In genomic region chrX:47560831-47561652, GRCh38 we compare ENCODE assay signal across 8 cellular contexts. TPM values are rescaled to one million over a fixed set of nuclear protein-coding genes. Genes with fewer than 3 reads are reported as not detected.
DNase-seq lines count a peak whose midpoint lies in the region; ATAC-seq and TF ChIP-seq lines count a peak whose summit lies in the region.

Gene ARAF, plus strand, starts transcription at chrX:47561205. Its CDS starts 1,763 bp downstream, at chrX:47562968.

- H3K4me3 ChIP-seq in SU-DHL-6 (ENCODE audit: insufficient read depth, low read length, poor library complexity, severe bottlenecking) (peak within 1 kb of the TSS; percentile 94), thymus (ENCODE audit: low read length) (peak within 1 kb of the TSS; percentile 76)

- TF ChIP-seq POLR2A in GM10847 (IDR thresholded peaks at IDR 0.05; ENCODE audit: extremely low read depth, insufficient read length): peak; percentile 59

- H3K27me3 ChIP-seq in SU-DHL-6 (ENCODE audit: low read length) (no peaks in the 10 kb centered on the region), thymus (ENCODE audit: control insufficient read depth, insufficient read depth) (no peaks in the 10 kb centered on the region)

- TF ChIP-seq CTCF in SU-DHL-6 (IDR thresholded peaks at IDR 0.05; ENCODE audit: insufficient read depth, low read length, poor library complexity, severe bottlenecking) (no peak), glutamatergic neuron (IDR thresholded peaks at IDR 0.05; ENCODE audit: partially characterized antibody, unreplicated experiment) (no peak), osteocyte (IDR thresholded peaks at IDR 0.05) (no peak)

- H3K4me3 Mint-ChIP-seq in activated naive CD8-positive, alpha-beta T cell treated with anti-CD3 and anti-CD28 coated beads, Interleukin-2, amount 10 ng/mL, durations not matched to agents 7 days and 5 days: peak within 1 kb of the TSS; percentile 96
- H3K4me3 Mint-ChIP-seq in glutamatergic neuron (ENCODE audit: unreplicated experiment) (peak within 1 kb of the TSS; percentile 96), osteocyte (ENCODE audit: unreplicated experiment) (peak within 1 kb of the TSS; percentile 85)

- DNase-seq in NCI-H128 (lab: John Stamatoyannopoulos, UW; ENCODE audit: unreplicated experiment): peak; percentile 98
- peak; percentile 87 for DNase-seq in activated naive CD8-positive, alpha-beta T cell treated with anti-CD3 and anti-CD28 coated beads, Interleukin-2, amount 10 ng/mL, durations not matched to agents 7 days and 5 days
- DNase-seq in glutamatergic neuron: peak; percentile 91
- peak; percentile 98 for DNase-seq in osteocyte (ENCODE audit: extremely low spot score, unreplicated experiment)

- H3K27ac ChIP-seq in SU-DHL-6 (ENCODE audit: low read depth, low read length) (peak within 1 kb of the TSS; percentile 87), thymus (ENCODE audit: low read depth) (peak within 1 kb of the TSS; percentile 98)

- peaks cover 4% of the 10 kb centered on the region; the same call in 1 of the 2 replicates for H3F3A ChIP-seq in SU-DHL-6 (ENCODE audit: insufficient read depth)

- H3K9me2 ChIP-seq in SU-DHL-6 (replicated peaks; ENCODE audit: insufficient read depth, low read length): no peaks in the 10 kb centered on the region

- peak within 1 kb of the TSS; percentile 99 for H3K27ac Mint-ChIP-seq in activated naive CD8-positive, alpha-beta T cell treated with anti-CD3 and anti-CD28 coated beads, Interleukin-2, amount 10 ng/mL, durations not matched to agents 7 days and 5 days
- H3K27ac Mint-ChIP-seq in glutamatergic neuron (ENCODE audit: unreplicated experiment) (peak within 1 kb of the TSS; percentile 84), osteocyte (ENCODE audit: unreplicated experiment) (peak within 1 kb of the TSS; percentile 95)

- H3K9me3 ChIP-seq in SU-DHL-6 (ENCODE audit: insufficient read depth, low read length): no peaks in the 10 kb centered on the region
- no peaks in the 10 kb centered on the region for H3K9me3 ChIP-seq in thymus (ENCODE audit: control insufficient read depth)

- peaks cover 4% of the 10 kb centered on the region for H3K4me1 ChIP-seq in thymus (ENCODE audit: control insufficient read depth, insufficient read depth, low read length)

- peaks cover 27% of the 10 kb centered on the region for H3K4me1 Mint-ChIP-seq in activated naive CD8-positive, alpha-beta T cell treated with anti-CD3 and anti-CD28 coated beads, Interleukin-2, amount 10 ng/mL, durations not matched to agents 7 days and 5 days
- H3K4me1 Mint-ChIP-seq in glutamatergic neuron (ENCODE audit: low read depth, unreplicated experiment) (peaks cover 2% of the 10 kb centered on the region), osteocyte (ENCODE audit: unreplicated experiment) (peaks cover 19% of the 10 kb centered on the region)

- H3K79me2 ChIP-seq in SU-DHL-6 (ENCODE audit: insufficient read depth, low read length): peaks cover 15% of the 10 kb centered on the region

- POLR2A ChIA-PET in activated naive CD8-positive, alpha-beta T cell treated with anti-CD3 and anti-CD28 coated beads, Interleukin-2, amount 10 ng/mL, durations not matched to agents 7 days and 5 days (lab: Charles Lee): interaction anchor here (0.6 kb wide), 1 partner anchor 21 kb away, joined by 3 read pairs; the partner anchor contains the start of gene TIMP1

- H3K36me3 ChIP-seq in SU-DHL-6 (ENCODE audit: low read length) (no peaks in the 10 kb centered on the region), thymus (ENCODE audit: control insufficient read depth, insufficient read depth) (peaks cover 16% of the 10 kb centered on the region)

- no peaks in the 10 kb centered on the region for H3K9me3 Mint-ChIP-seq in activated naive CD8-positive, alpha-beta T cell treated with anti-CD3 and anti-CD28 coated beads, Interleukin-2, amount 10 ng/mL, durations not matched to agents 7 days and 5 days
- H3K9me3 Mint-ChIP-seq in glutamatergic neuron (ENCODE audit: unreplicated experiment): peaks cover 3% of the 10 kb centered on the region
- H3K9me3 Mint-ChIP-seq in osteocyte (ENCODE audit: unreplicated experiment): no peaks in the 10 kb centered on the region

- H3K27me3 Mint-ChIP-seq in activated naive CD8-positive, alpha-beta T cell treated with anti-CD3 and anti-CD28 coated beads, Interleukin-2, amount 10 ng/mL, durations not matched to agents 7 days and 5 days: no peaks in the 10 kb centered on the region
- H3K27me3 Mint-ChIP-seq in glutamatergic neuron (ENCODE audit: unreplicated experiment) (peaks cover 6% of the 10 kb centered on the region), osteocyte (ENCODE audit: unreplicated experiment) (no peaks in the 10 kb centered on the region)

- no peaks in the 10 kb centered on the region for H4K20me1 ChIP-seq in SU-DHL-6 (ENCODE audit: low read depth, low read length)

- H3K4me2 ChIP-seq in SU-DHL-6 (ENCODE audit: low read depth, low read length, poor library complexity, severe bottlenecking): peak within 1 kb of the TSS; percentile 96

- H3K36me3 Mint-ChIP-seq in activated naive CD8-positive, alpha-beta T cell treated with anti-CD3 and anti-CD28 coated beads, Interleukin-2, amount 10 ng/mL, durations not matched to agents 7 days and 5 days: peaks cover 7% of the 10 kb centered on the region
- H3K36me3 Mint-ChIP-seq in glutamatergic neuron (ENCODE audit: unreplicated experiment): no peaks in the 10 kb centered on the region
- peaks cover 5% of the 10 kb centered on the region for H3K36me3 Mint-ChIP-seq in osteocyte (ENCODE audit: unreplicated experiment)

- under 1% methylated on average over 61 of the region's 61 CpGs for WGBS in thymus

- no peak within 1 kb of the TSS for H2AFZ ChIP-seq in SU-DHL-6 (ENCODE audit: low read depth, low read length, severe bottlenecking)

- H3K9ac ChIP-seq in SU-DHL-6 (ENCODE audit: low read length): peak within 1 kb of the TSS; percentile 84

- ATAC-seq in HG02678 (IDR thresholded peaks at IDR 0.05; ENCODE audit: unreplicated experiment): peak; percentile 90
- ATAC-seq in activated naive CD8-positive, alpha-beta T cell treated with anti-CD3 and anti-CD28 coated beads, Interleukin-2, amount 10 ng/mL, durations not matched to agents 7 days and 5 days (ENCODE audit: low read depth): peak; percentile 91

RNA-seq across cellular contexts. Expression of gene ARAF, which starts in this region (rescaled TPM):
- 10 to 100 TPM; 78.5 to 79.3 TPM for total RNA-seq in activated naive CD8-positive, alpha-beta T cell treated with anti-CD3 and anti-CD28 coated beads, Interleukin-2, amount 10 ng/mL, durations not matched to agents 7 days and 5 days
- total RNA-seq in glutamatergic neuron (ENCODE audit: unreplicated experiment) (25.5 TPM), osteocyte (66.8 and 73.9 TPM in 2 replicates)
- 84.9 TPM for polyA plus RNA-seq in thymus

Comparison
In these comparisons a context has a peak if more than half of its experiments do, and no peak if none do; other contexts are left out.
1. Peak in every context shown above with its lines: DNase-seq, ATAC-seq, H3K4me3 ChIP-seq and H3K27ac ChIP-seq.